In genomic region chr19:21138130-21138529, GRCh38 we compare ENCODE assay signal across 4 cellular contexts.
"Had no signal": no experiment of that assay in that cellular context is flagged by ENCODE, and none has a peak within 500 bp of the region (broad histone marks: within the 10 kb centered on the region; RNA-seq: fewer than 3 reads in every experiment).

No MANE protein-coding gene starts in this region.

- DNase-seq: H9, HCEC 1CT, KBM-7 had no signal

- H2AFZ ChIP-seq: GM23338 had no signal

- ATAC-seq: GM23338 had no signal

- H3K4me3 ChIP-seq: GM23338 had no signal

- H3K4me2 ChIP-seq: GM23338 had no signal
